ENCODE assay signal across 8 cellular contexts in genomic region chr1:218351617-218352438, GRCh38. TPM values are rescaled to one million over a fixed set of nuclear protein-coding genes. Genes with fewer than 3 reads are reported as not detected.
A peak's percentile ranks its signal among the peaks of the same experiment; 100 is the strongest.
DNase-seq lines count a peak whose midpoint lies in the region; ATAC-seq, FAIRE-seq and TF ChIP-seq lines count a peak whose summit lies in the region.

No MANE protein-coding gene starts in this region.

- no peaks in the 10 kb centered on the region for H4K20me1 ChIP-seq in HCT116 (ENCODE audit: insufficient read depth)
- H4K20me1 ChIP-seq in keratinocyte (ENCODE audit: control insufficient read depth, extremely low read depth, insufficient read depth, low read length) = no peaks in the 10 kb centered on the region

- H3K27ac Mint-ChIP-seq in activated naive CD8-positive, alpha-beta T cell treated with anti-CD3 and anti-CD28 coated beads, Interleukin-2, amount 50 U/mL, for 24 hours = peak overlapping the region; percentile 41

- no peak overlapping the region for H3K4me3 ChIP-seq in GM12875 (ENCODE audit: low read depth, low read length)
- H3K4me3 ChIP-seq in HCT116 (replicated peaks in 1 of 2; ENCODE audit: low read depth in 1 of 2, low read length in 2 of 2) = no peak overlapping the region
- peak overlapping the region; percentile 4 to 100 (median 56) for H3K4me3 ChIP-seq in keratinocyte (ENCODE audit: control insufficient read depth in 2 of 3, extremely low read depth in 1 of 3, insufficient read depth in 2 of 3, low read depth in 1 of 3, low read length in 3 of 3)
- peak overlapping the region; percentile 83 for H3K4me3 ChIP-seq in thoracic aorta

- H3K79me2 ChIP-seq in HCT116 (ENCODE audit: insufficient read depth, low read length) (no peaks in the 10 kb centered on the region), keratinocyte (ENCODE audit: control insufficient read depth, insufficient read depth, low read length) (peaks cover 93% of the 10 kb centered on the region)

- no peak overlapping the region for H3K9ac ChIP-seq in HCT116 (ENCODE audit: low read length)
- H3K9ac ChIP-seq in keratinocyte (ENCODE audit: control insufficient read depth, extremely low read depth, insufficient read depth, low read length) = peak overlapping the region; percentile 23

- TF ChIP-seq CTCF in GM12875 (IDR thresholded peaks at IDR 0.05; ENCODE audit: borderline replicate concordance, insufficient read depth, low read depth, low read length) (peak; percentile 45; the same call in 1 of the 2 replicates), HCT116 (IDR thresholded peaks at IDR 0.05 in 2 of 3, conservative IDR thresholded peaks at IDR 0.05 in 1 of 3; ENCODE audit: borderline replicate concordance in 1 of 3, insufficient read depth in 1 of 3, low read depth in 2 of 3, low read length in 2 of 3) (peak in 2 of 3 experiments; percentile 23 to 37; a peak in 3 of 6 replicates), keratinocyte (optimal IDR thresholded peaks at IDR 0.05 in 1 of 3, IDR thresholded peaks at IDR 0.05 in 1 of 3, conservative IDR thresholded peaks at IDR 0.05 in 1 of 3; ENCODE audit: extremely low read depth in 1 of 3, insufficient read depth in 2 of 3, low read length in 3 of 3) (peak; percentile 45 to 57 (median 49)), thoracic aorta (IDR thresholded peaks at IDR 0.05) (peak; percentile 53)

- H3K4me1 ChIP-seq in HCT116 (ENCODE audit: control insufficient read depth in 1 of 2, insufficient read depth in 2 of 2, low read length in 2 of 2) (peaks cover 14 to 15% of the 10 kb centered on the region in 2 experiments; a peak in 3 of 4 replicates), keratinocyte (ENCODE audit: control insufficient read depth, extremely low read depth, insufficient read depth, low read length) (peaks cover 23% of the 10 kb centered on the region), thoracic aorta (ENCODE audit: control insufficient read depth in 1 of 2, low read depth in 2 of 2) (peaks cover 28 to 47% of the 10 kb centered on the region in 2 donors)

- H3K4me2 ChIP-seq in HCT116 (ENCODE audit: low read length) (no peak overlapping the region), keratinocyte (ENCODE audit: control insufficient read depth, extremely low read depth, insufficient read depth, low read depth, low read length) (peak overlapping the region; percentile 86)

- peaks cover 28% of the 10 kb centered on the region for H3K4me1 Mint-ChIP-seq in activated naive CD8-positive, alpha-beta T cell treated with anti-CD3 and anti-CD28 coated beads, Interleukin-2, amount 50 U/mL, for 24 hours

- POLR2A ChIA-PET in HCT116 (lab: Charles Lee) = no interaction called here

- H3K4me3 Mint-ChIP-seq in activated naive CD8-positive, alpha-beta T cell treated with anti-CD3 and anti-CD28 coated beads, Interleukin-2, amount 50 U/mL, for 24 hours = peak overlapping the region; percentile 65

- H3K9me1 ChIP-seq in keratinocyte (ENCODE audit: control insufficient read depth, extremely low read depth, insufficient read depth, low read length) = no peaks in the 10 kb centered on the region

- H3K9me3 Mint-ChIP-seq in activated naive CD8-positive, alpha-beta T cell treated with anti-CD3 and anti-CD28 coated beads, Interleukin-2, amount 50 U/mL, for 24 hours = no peaks in the 10 kb centered on the region

- dilution Hi-C loops in keratinocyte (cut with MboI; ENCODE audit: extremely low pct_ligation_motif_present, low sequenced_read_pairs) = no loop called here

- DNase-seq in HCT116 (ENCODE audit: low read depth, low spot score) (no peak), NAMALWA (ENCODE audit: low spot score) (peak; percentile 60), keratinocyte (ENCODE audit: low read depth, low spot score) (no peak), thoracic aorta (ENCODE audit: low spot score) (no peak), NCI-H1092 (lab: John Stamatoyannopoulos, UW) (no peak), NCI-H2029 (lab: John Stamatoyannopoulos, UW) (no peak)
- peak; percentile 12 for DNase-seq in activated naive CD8-positive, alpha-beta T cell treated with anti-CD3 and anti-CD28 coated beads, Interleukin-2, amount 50 U/mL, for 24 hours

- no peak for TF ChIP-seq POLR2A in HCT116 (IDR thresholded peaks at IDR 0.05; ENCODE audit: borderline replicate concordance, extremely low read depth, insufficient read depth, insufficient read length)

- H3K9me2 ChIP-seq in HCT116 (ENCODE audit: insufficient read depth) = no peaks in the 10 kb centered on the region

- ATAC-seq in HCT116 (peak; percentile 52; the same call in 1 of the 2 replicates), thoracic aorta (ENCODE audit: insufficient number of reproducible peaks, low FRiP score, low read depth) (no peak)
- peak; percentile 84 for ATAC-seq in activated naive CD8-positive, alpha-beta T cell treated with anti-CD3 and anti-CD28 coated beads, Interleukin-2, amount 50 U/mL, for 24 hours

- FAIRE-seq in keratinocyte (lab: Jason Lieb, UNC) = peak; percentile 51

- H3K27me3 ChIP-seq in HCT116 (ENCODE audit: insufficient read depth, low read length) (no peaks in the 10 kb centered on the region), keratinocyte (ENCODE audit: control insufficient read depth, extremely low read depth, insufficient read depth, low read length) (no peaks in the 10 kb centered on the region), thoracic aorta (replicated peaks; ENCODE audit: insufficient read depth) (no peaks in the 10 kb centered on the region)

- TF ChIP-seq RAD21 in HCT116 (IDR thresholded peaks at IDR 0.05; ENCODE audit: low read depth) = no peak

- intact Hi-C loops in HCT116 (cut with micrococcal nuclease) = no loop called here

- no peaks in the 10 kb centered on the region for H3K9me3 ChIP-seq in HCT116 (ENCODE audit: control insufficient read depth in 1 of 2, insufficient read depth in 1 of 2, low read depth in 1 of 2, low read length in 2 of 2)
- H3K9me3 ChIP-seq in keratinocyte (ENCODE audit: control insufficient read depth, low read depth, low read length) = no peaks in the 10 kb centered on the region
- no peaks in the 10 kb centered on the region for H3K9me3 ChIP-seq in thoracic aorta

- RAD21 ChIA-PET in HCT116 (lab: Charles Lee; ENCODE audit: low non-redundant PET in 1 of 2, low total read pairs in 2 of 2, uncharacterized antibody in 2 of 2, unreplicated experiment in 2 of 2) = no interaction called here

- peaks cover 47% of the 10 kb centered on the region for H3K27me3 Mint-ChIP-seq in activated naive CD8-positive, alpha-beta T cell treated with anti-CD3 and anti-CD28 coated beads, Interleukin-2, amount 50 U/mL, for 24 hours

- no peak overlapping the region for H3K27ac ChIP-seq in HCT116 (ENCODE audit: low read depth, low read length)
- H3K27ac ChIP-seq in keratinocyte (ENCODE audit: control insufficient read depth, insufficient read depth, low read length) = peak overlapping the region; percentile 30
- peak overlapping the region; percentile 78 to 79 for H3K27ac ChIP-seq in thoracic aorta

- CTCF ChIA-PET in HCT116 (lab: Charles Lee) = no interaction called here

- H3K36me3 ChIP-seq in HCT116 (ENCODE audit: control insufficient read depth in 1 of 2, insufficient read depth in 2 of 2, low read length in 2 of 2) = no peaks in the 10 kb centered on the region
- H3K36me3 ChIP-seq in keratinocyte (ENCODE audit: control insufficient read depth in 2 of 2, extremely low read depth in 1 of 2, insufficient read depth in 2 of 2, low read length in 2 of 2) = no peaks in the 10 kb centered on the region
- no peaks in the 10 kb centered on the region for H3K36me3 ChIP-seq in thoracic aorta

- H2AFZ ChIP-seq in HCT116 (ENCODE audit: low read depth, low read length, poor library complexity, severe bottlenecking) (no peak overlapping the region), keratinocyte (ENCODE audit: control insufficient read depth, low read length) (peak overlapping the region; percentile 20)

- H3K36me3 Mint-ChIP-seq in activated naive CD8-positive, alpha-beta T cell treated with anti-CD3 and anti-CD28 coated beads, Interleukin-2, amount 50 U/mL, for 24 hours (ENCODE audit: low read depth) = no peaks in the 10 kb centered on the region

- no TSS peak for BruUV-seq in HCT116 (replicated peaks; lab: Mats Ljungman, UMichigan)

TF ChIP-seq in HCT116, 20 proteins besides CTCF, POLR2A, EP300 and RAD21 (continues in another document):
- no peak for TF ChIP-seq MAX (IDR thresholded peaks at IDR 0.05)
- no peak for TF ChIP-seq POLR2AphosphoS5 (IDR thresholded peaks at IDR 0.05; ENCODE audit: low read depth, low read length)
- TF ChIP-seq TCF7L2 (IDR thresholded peaks at IDR 0.05; ENCODE audit: borderline replicate concordance, extremely low read depth, insufficient read depth, insufficient read length) = no peak
- TF ChIP-seq SRF (IDR thresholded peaks at IDR 0.05; ENCODE audit: low read depth) = no peak
- no peak for TF ChIP-seq EZH2phosphoT487 (IDR thresholded peaks at IDR 0.05; ENCODE audit: borderline replicate concordance)
- no peak for TF ChIP-seq CEBPB (IDR thresholded peaks at IDR 0.05; ENCODE audit: low read depth)
- TF ChIP-seq SIN3A (IDR thresholded peaks at IDR 0.05; ENCODE audit: low read depth) = no peak
- no peak for TF ChIP-seq ELF1 (IDR thresholded peaks at IDR 0.05; ENCODE audit: borderline replicate concordance, low read depth)

RNA-seq across cellular contexts. Expression of gene TGFB2, which starts 6.7 kb away (rescaled TPM):
- total RNA-seq in HCT116 (2021; ENCODE audit: unreplicated experiment) = 0.34 TPM
- 0.07 and 0.14 TPM in 2 replicates for polyA plus RNA-seq in HCT116 (2012)
- 9.0 to 22.3 TPM (median 21.5 TPM) in 3 replicates for polyA plus RNA-seq in keratinocyte
- 9.1 TPM for polyA plus RNA-seq in keratinocyte (2011; ENCODE audit: low read depth)
- polyA plus RNA-seq in keratinocyte (2011; cell fraction: cytosol; rRNA removed) = 5.8 and 10.0 TPM in 2 replicates
- polyA plus RNA-seq in keratinocyte (2011; cell fraction: nucleus; rRNA removed) = 28.8 and 34.4 TPM in 2 replicates
- 4.6 and 22.6 TPM in 2 replicates for polyA plus RNA-seq in keratinocyte (2012; ENCODE audit: low replicate concordance)
- 5.6 to 20.8 TPM (median 12.4 TPM) in 3 replicates for polyA minus RNA-seq in keratinocyte
- 10.0 TPM for polyA minus RNA-seq in keratinocyte (2011; cell fraction: cytosol; rRNA and poly(A)+ RNA removed)
- 24.4 and 70.7 TPM in 2 replicates for polyA minus RNA-seq in keratinocyte (2011; cell fraction: nucleus; rRNA and poly(A)+ RNA removed)
- total RNA-seq in thoracic aorta = 1 to 10 TPM; 9.1 to 9.2 TPM

Comparison
In these comparisons a context has a peak if more than half of its experiments do, and no peak if none do; other contexts are left out.
1. H3K4me3 ChIP-seq: peak in keratinocyte (3 of 3) and thoracic aorta (single experiment); none in GM12875 (single experiment) and HCT116 (0 of 2).
2. DNase-seq: peak in NAMALWA (single experiment) and activated naive CD8-positive, alpha-beta T cell treated with anti-CD3 and anti-CD28 coated beads, Interleukin-2, amount 50 U/mL, for 24 hours (single experiment); none in HCT116 (single experiment), keratinocyte (single experiment), thoracic aorta (single experiment), NCI-H1092 (single experiment) and NCI-H2029 (single experiment).
3. Peak in every context shown above with its lines, with median percentiles within 50 percentile points of each other: CTCF ChIP-seq.